ENCODE assay signal across 23 cellular contexts in genomic region chr12:20096430-20096829, GRCh38.
A peak's percentile ranks its signal among the peaks of the same experiment; 100 is the strongest.
DNase-seq lines count a peak whose midpoint lies in the region; ATAC-seq and TF ChIP-seq lines count a peak whose summit lies in the region.
"Had no signal": no experiment of that assay in that cellular context is flagged by ENCODE, and none has a peak within 500 bp of the region (broad histone marks: within the 10 kb centered on the region; RNA-seq: fewer than 3 reads in every experiment).

No MANE protein-coding gene starts in this region.

- H3K9me3 ChIP-seq in ascending aorta: no peaks in the 10 kb centered on the region
- no peaks in the 10 kb centered on the region for H3K9me3 ChIP-seq in thoracic aorta
- H3K9me3 ChIP-seq: HAP-1, Peyer's patch, SJCRH30 had no signal

- H3K27ac ChIP-seq in ascending aorta (peak overlapping the region; percentile 68 to 77), thoracic aorta (peak overlapping the region; percentile 37 to 74)
- H3K27ac ChIP-seq: KMS-11, SJCRH30 had no signal

- peaks cover 0 to 28% of the 10 kb centered on the region in 2 donors for H3K4me1 ChIP-seq in ascending aorta
- peaks cover 22 to 46% of the 10 kb centered on the region in 2 donors for H3K4me1 ChIP-seq in thoracic aorta (ENCODE audit: control insufficient read depth in 1 of 2, low read depth in 2 of 2)
- H3K4me1 ChIP-seq: HAP-1, Peyer's patch, SJCRH30 had no signal

- peak; percentile 9 for DNase-seq in EL
- DNase-seq in ascending aorta (ENCODE audit: low spot score in 2 of 2): no peak
- DNase-seq in foreskin melanocyte: peak; percentile 42
- DNase-seq in thoracic aorta (ENCODE audit: low spot score): no peak
- DNase-seq in stimulated activated naive CD4-positive, alpha-beta T cell treated with Interleukin-2 at 50 U/mL for 16 hours (lab: John Stamatoyannopoulos, UW): no peak
- no peak for DNase-seq in activated naive CD4-positive, alpha-beta T cell treated with Interleukin-2 at 50 U/mL for 16 hours
- DNase-seq: AML-193; C1 segment of cervical spinal cord; Calu3; CD8-positive, alpha-beta T cell; DMS153; GDM1; NCI-H1105 treated with DMSO at 0.1 percent for 48 hours; NCI-H1694; NCI-H2081; NCI-H2171; NCI-H345; NCI-H524 treated with DMSO at 0.1 percent for 48 hours; Peyer's patch; SJCRH30 had no signal

- no peaks in the 10 kb centered on the region for H3K36me3 ChIP-seq in ascending aorta
- H3K36me3 ChIP-seq in thoracic aorta: no peaks in the 10 kb centered on the region
- H3K36me3 ChIP-seq: HAP-1, Peyer's patch, SJCRH30 had no signal

- H3K4me3 ChIP-seq in ascending aorta (no peak overlapping the region), thoracic aorta (no peak overlapping the region)
- H3K4me3 ChIP-seq: HAP-1, Peyer's patch, SJCRH30 had no signal

- no peaks in the 10 kb centered on the region for H3K27me3 ChIP-seq in ascending aorta
- H3K27me3 ChIP-seq in thoracic aorta (replicated peaks; ENCODE audit: insufficient read depth): no peaks in the 10 kb centered on the region
- H3K27me3 ChIP-seq: Peyer's patch, SJCRH30 had no signal

- ATAC-seq in thoracic aorta (ENCODE audit: insufficient number of reproducible peaks, low FRiP score, low read depth) (no peak), HG03280 (IDR thresholded peaks at IDR 0.05; ENCODE audit: unreplicated experiment) (no peak)
- ATAC-seq: CD8-positive, alpha-beta T cell had no signal

- intact Hi-C loops in ascending aorta (cut with DNase I): loop anchor here (5.0 kb wide), 1 partner anchor 39 kb away; no protein-coding TSS in a partner anchor

- TF ChIP-seq CTCF in ascending aorta (IDR thresholded peaks at IDR 0.05) (no peak), thoracic aorta (IDR thresholded peaks at IDR 0.05) (no peak)

Comparison
In these comparisons a context has a peak if more than half of its experiments do, and no peak if none do; other contexts are left out.
1. DNase-seq: peak in EL (single experiment) and foreskin melanocyte (single experiment); none in ascending aorta (0 of 2), thoracic aorta (single experiment), stimulated activated naive CD4-positive, alpha-beta T cell treated with Interleukin-2 at 50 U/mL for 16 hours (single experiment) and activated naive CD4-positive, alpha-beta T cell treated with Interleukin-2 at 50 U/mL for 16 hours (single experiment).